39 cellular contexts compared by ENCODE assay signal in genomic region chrX:143683486-143683885, GRCh38. TPM values are rescaled to one million over a fixed set of nuclear protein-coding genes. Genes with fewer than 3 reads are reported as not detected.
"Had no signal": no experiment of that assay in that cellular context is flagged by ENCODE, and none has a peak within 500 bp of the region (broad histone marks: within the 10 kb centered on the region; RNA-seq: fewer than 3 reads in every experiment).

No MANE protein-coding gene starts in this region.

- H3K4me2 ChIP-seq: PC-9 had no signal

- H3K27me3 ChIP-seq: brain microvascular endothelial cell had no signal

- H2AFZ ChIP-seq: PC-9 had no signal

- H3K4me3 ChIP-seq: K562, PC-9 had no signal

- H3K36me3 ChIP-seq: brain microvascular endothelial cell, WERI-Rb-1 had no signal

- ATAC-seq: activated CD8-positive, alpha-beta memory T cell treated with anti-CD3 and anti-CD28 coated beads, Interleukin-2, amount 10 ng/mL, durations not matched to agents 7 days and 5 days; activated T-cell treated with anti-CD3 and anti-CD28 coated beads, Interleukin-2, amount 50 U/mL, for 72 hours; activated T-helper 17 cell treated with anti-CD3 and anti-CD28 coated beads, Interleukin-2, amount 50 U/mL, for 72 hours; K562; Right ventricle myocardium inferior had no signal

- DNase-seq: activated CD4-positive, alpha-beta memory T cell treated with anti-CD3 and anti-CD28 coated beads, Interleukin-2, amount 10 ng/mL, durations not matched to agents 7 days and 5 days; activated CD4-positive, alpha-beta T cell treated with anti-CD3 and anti-CD28 coated beads for 1 hour; activated CD4-positive, alpha-beta T cell treated with anti-CD3 and anti-CD28 coated beads for 48 hours; activated CD4-positive, CD25-positive, alpha-beta regulatory T cell; activated CD8-positive, alpha-beta memory T cell treated with anti-CD3 and anti-CD28 coated beads for 24 hours; activated CD8-positive, alpha-beta memory T cell treated with anti-CD3 and anti-CD28 coated beads, Interleukin-2, amount 10 ng/mL, durations not matched to agents 7 days and 5 days; activated CD8-positive, alpha-beta memory T cell treated with anti-CD3 and anti-CD28 coated beads, Interleukin-2, amount 50 U/mL, for 48 hours; activated effector memory CD4-positive, alpha-beta T cell treated with anti-CD3 and anti-CD28 coated beads, Interleukin-2, amount 50 U/mL, for 16 hours; activated naive CD4-positive, alpha-beta T cell; activated naive CD4-positive, alpha-beta T cell treated with anti-CD3 and anti-CD28 coated beads, Interleukin-2, amount 50 U/mL, for 16 hours; activated naive CD8-positive, alpha-beta T cell treated with anti-CD3 and anti-CD28 coated beads for 36 hours; activated T-cell treated with anti-CD3 and anti-CD28 coated beads, Interleukin-2, amount 50 U/mL, for 72 hours; amniotic stem cell; aorta; brain microvascular endothelial cell; central memory CD4-positive, alpha-beta T cell; Karpas-422; NCI-H1436 treated with DMSO at 0.1 percent for 48 hours; NCI-H1694 treated with DMSO at 0.1 percent for 48 hours; NCI-H2029; NCI-H2107; NCI-H345; NCI-H524 treated with DMSO at 0.1 percent for 48 hours; NCI-H82; NK-92 treated with Interleukin-12 subunit alpha and Interleukin-12 subunit beta, amount 100 ng/mL, for 24 hours; PC-9; SIG-M5; SW 1271; T1000; WERI-Rb-1 had no signal

- H3K27ac ChIP-seq: brain microvascular endothelial cell, PC-9, RWPE1, WERI-Rb-1 had no signal

RNA-seq across cellular contexts. Expression of gene SPANXN2, which starts 37.1 kb away (rescaled TPM):
- total RNA-seq: activated CD4-positive, alpha-beta memory T cell treated with anti-CD3 and anti-CD28 coated beads, Interleukin-2, amount 10 ng/mL, durations not matched to agents 7 days and 5 days; activated CD8-positive, alpha-beta memory T cell treated with anti-CD3 and anti-CD28 coated beads, Interleukin-2, amount 10 ng/mL, durations not matched to agents 7 days and 5 days; activated naive CD8-positive, alpha-beta T cell treated with anti-CD3 and anti-CD28 coated beads for 36 hours; activated T-cell treated with anti-CD3 and anti-CD28 coated beads, Interleukin-2, amount 50 U/mL, for 72 hours; activated T-helper 17 cell treated with anti-CD3 and anti-CD28 coated beads, Interleukin-2, amount 50 U/mL, for 72 hours; aorta; chondrocyte; K562; MCF 10A; NCI-H460; PC-9; Right ventricle myocardium inferior; T-helper 1 cell treated with Interleukin-12 subunit alpha and Interleukin-12 subunit beta and Interleukin-4 antibody, amounts not matched to agents 30 ng/mL and 1 ng/mL, for 36 hours; T-helper 2 cell treated with Interferon-gamma antibody and Interleukin-4, amounts not matched to agents 100 ng/mL and 5 ng/mL, for 36 hours had no signal

RNA-seq across cellular contexts. Expression of gene SLITRK4, which starts 47.6 kb away (rescaled TPM):
- total RNA-seq: activated CD4-positive, alpha-beta memory T cell treated with anti-CD3 and anti-CD28 coated beads, Interleukin-2, amount 10 ng/mL, durations not matched to agents 7 days and 5 days; activated CD8-positive, alpha-beta memory T cell treated with anti-CD3 and anti-CD28 coated beads, Interleukin-2, amount 10 ng/mL, durations not matched to agents 7 days and 5 days; activated naive CD8-positive, alpha-beta T cell treated with anti-CD3 and anti-CD28 coated beads for 36 hours; activated T-cell treated with anti-CD3 and anti-CD28 coated beads, Interleukin-2, amount 50 U/mL, for 72 hours; activated T-helper 17 cell treated with anti-CD3 and anti-CD28 coated beads, Interleukin-2, amount 50 U/mL, for 72 hours; K562; PC-9; T-helper 1 cell treated with Interleukin-12 subunit alpha and Interleukin-12 subunit beta and Interleukin-4 antibody, amounts not matched to agents 30 ng/mL and 1 ng/mL, for 36 hours; T-helper 2 cell treated with Interferon-gamma antibody and Interleukin-4, amounts not matched to agents 100 ng/mL and 5 ng/mL, for 36 hours had no signal
